ENCODE assay signal across 19 cellular contexts in genomic region chr11:134656861-134657540, GRCh38.
DNase-seq lines count a peak whose midpoint lies in the region; ATAC-seq and TF ChIP-seq lines count a peak whose summit lies in the region.
"Had no signal": no experiment of that assay in that cellular context is flagged by ENCODE, and none has a peak within 500 bp of the region (broad histone marks: within the 10 kb centered on the region; RNA-seq: fewer than 3 reads in every experiment).

No MANE protein-coding gene starts in this region.

- H3K4me3 ChIP-seq in left ventricle myocardium inferior, result no peak overlapping the region
- no peak overlapping the region for H3K4me3 ChIP-seq in lung
- H3K4me3 ChIP-seq: breast epithelium, GM12878 had no signal

- peak overlapping the region in 1 of 2 donors; percentile 22 for H3K27ac Mint-ChIP-seq in T-cell
- H3K27ac Mint-ChIP-seq: activated B cell treated with CpG ODN at 0.5 μM for 24 hours; memory B cell; T-helper 1 cell treated with Interleukin-12 subunit alpha and Interleukin-12 subunit beta and Interleukin-4 antibody, amounts not matched to agents 30 μg/mL and 1 μg/mL, for 36 hours had no signal

- H3K36me3 ChIP-seq in left ventricle myocardium inferior, result no peaks in the 10 kb centered on the region
- no peaks in the 10 kb centered on the region for H3K36me3 ChIP-seq in lung (ENCODE audit: control insufficient read depth in 2 of 2, insufficient read depth in 2 of 2, low read length in 2 of 2)
- H3K36me3 ChIP-seq: breast epithelium had no signal

- peaks cover 0 to 9% (median 0%) of the 10 kb centered on the region in 3 donors for H3K9me3 Mint-ChIP-seq in T-cell
- H3K9me3 Mint-ChIP-seq: activated B cell treated with CpG ODN at 0.5 μM for 24 hours had no signal

- peaks cover 13 to 23% (median 22%) of the 10 kb centered on the region in 3 donors for H3K4me1 Mint-ChIP-seq in T-cell
- H3K4me1 Mint-ChIP-seq: activated B cell treated with CpG ODN at 0.5 μM for 24 hours, memory B cell had no signal

- TF ChIP-seq CTCF in left ventricle myocardium inferior (IDR thresholded peaks at IDR 0.05; ENCODE audit: borderline replicate concordance), result no peak
- TF ChIP-seq CTCF in lung (IDR thresholded peaks at IDR 0.05; ENCODE audit: control extremely low read depth, extremely low read depth), result no peak
- TF ChIP-seq CTCF in GM13976 (IDR thresholded peaks at IDR 0.05; ENCODE audit: borderline replicate concordance, control extremely low read depth, extremely low read depth, insufficient read depth, missing control alignments), result no peak

- H3K4me1 ChIP-seq in left ventricle myocardium inferior (no peaks in the 10 kb centered on the region), lung (ENCODE audit: control insufficient read depth in 2 of 2, insufficient read depth in 2 of 2, low read length in 2 of 2) (no peaks in the 10 kb centered on the region)
- H3K4me1 ChIP-seq: breast epithelium had no signal

- H3K36me3 Mint-ChIP-seq in T-cell, result peaks cover 3% of the 10 kb centered on the region

- intact Hi-C loops in cardiac septum (cut with DNase I) (no loop called here), left ventricle myocardium inferior (cut with micrococcal nuclease) (no loop called here)

- no peak overlapping the region for H3K27ac ChIP-seq in left ventricle myocardium inferior (replicated peaks)
- no peak overlapping the region for H3K27ac ChIP-seq in lung (ENCODE audit: low read depth in 1 of 2, low read length in 1 of 2)
- H3K27ac ChIP-seq in temporal lobe (ENCODE audit: low read depth, low read length), result peak overlapping the region; percentile 13
- H3K27ac ChIP-seq: breast epithelium had no signal

- peaks cover 26 to 31% of the 10 kb centered on the region in 2 donors for H3K27me3 Mint-ChIP-seq in T-cell

- H3K4me3 Mint-ChIP-seq in T-cell, result no peak overlapping the region
- H3K4me3 Mint-ChIP-seq: activated B cell treated with CpG ODN at 0.5 μM for 24 hours; memory B cell; T-helper 1 cell treated with Interleukin-12 subunit alpha and Interleukin-12 subunit beta and Interleukin-4 antibody, amounts not matched to agents 30 μg/mL and 1 μg/mL, for 36 hours had no signal

- peaks cover 68% of the 10 kb centered on the region for H3K27me3 ChIP-seq in left ventricle myocardium inferior (ENCODE audit: low read depth)
- peaks cover 3% of the 10 kb centered on the region for H3K27me3 ChIP-seq in lung (ENCODE audit: control insufficient read depth, insufficient read depth)

- 81 to 85% methylated on average over 24 to 29 of the region's 29 CpGs for WGBS in lung, 2 donors

- CTCF ChIA-PET in T-cell (lab: Charles Lee), result no interaction called here

- ATAC-seq in T-cell (replicated peaks in 1 of 4) (peak in 1 of 4 experiments; percentile 70), lung (ENCODE audit: insufficient read depth, low FRiP score) (no peak)
- ATAC-seq: GM12878, right cardiac atrium had no signal

- H3K9me3 ChIP-seq in left ventricle myocardium inferior (replicated peaks) (no peaks in the 10 kb centered on the region), lung (ENCODE audit: control insufficient read depth in 2 of 2, insufficient read depth in 1 of 2, low read length in 1 of 2) (peaks cover 0 to 2% of the 10 kb centered on the region in 2 donors)
- H3K9me3 ChIP-seq: breast epithelium had no signal

- DNase-seq in cardiac septum (ENCODE audit: low spot score) (peak; percentile 57), left ventricle myocardium inferior (no peak), T-cell (peak in 19 of 34 experiments; percentile 5 to 60 (median 30)), lung (ENCODE audit: low spot score) (peak; percentile 24), GM13976 (ENCODE audit: low spot score) (no peak), NCI-H69 (lab: John Stamatoyannopoulos, UW) (no peak)
- DNase-seq in NK-92 treated with Interleukin-12 subunit alpha and Interleukin-12 subunit beta, amount 100 ng/mL, for 24 hours (lab: John Stamatoyannopoulos, UW), result no peak
- DNase-seq: activated B cell treated with CpG ODN at 0.5 μM for 24 hours, COR-L47, NCI-H1930, NCI-H446 treated with DMSO at 0.1 percent for 48 hours, right cardiac atrium, SHP77, substantia nigra had no signal

- POLR2A ChIA-PET in T-cell (lab: Charles Lee), result interaction anchor here in 1 of 2 donors (0.6 kb wide), 1 partner anchor 30 kb away, joined by 7 read pairs; no protein-coding TSS in a partner anchor

- in situ Hi-C loops in GM13976 (cut with MboI; ENCODE audit: low sequenced_read_pairs, unreplicated experiment), result no loop called here

Comparison
In these comparisons a context has a peak if more than half of its experiments do, and no peak if none do; other contexts are left out.
1. DNase-seq: peak in cardiac septum (single experiment), T-cell (19 of 34) and lung (single experiment); none in left ventricle myocardium inferior (single experiment), GM13976 (single experiment), NCI-H69 (single experiment) and NK-92 treated with Interleukin-12 subunit alpha and Interleukin-12 subunit beta, amount 100 ng/mL, for 24 hours (single experiment).